In the genomic region with DNA sequence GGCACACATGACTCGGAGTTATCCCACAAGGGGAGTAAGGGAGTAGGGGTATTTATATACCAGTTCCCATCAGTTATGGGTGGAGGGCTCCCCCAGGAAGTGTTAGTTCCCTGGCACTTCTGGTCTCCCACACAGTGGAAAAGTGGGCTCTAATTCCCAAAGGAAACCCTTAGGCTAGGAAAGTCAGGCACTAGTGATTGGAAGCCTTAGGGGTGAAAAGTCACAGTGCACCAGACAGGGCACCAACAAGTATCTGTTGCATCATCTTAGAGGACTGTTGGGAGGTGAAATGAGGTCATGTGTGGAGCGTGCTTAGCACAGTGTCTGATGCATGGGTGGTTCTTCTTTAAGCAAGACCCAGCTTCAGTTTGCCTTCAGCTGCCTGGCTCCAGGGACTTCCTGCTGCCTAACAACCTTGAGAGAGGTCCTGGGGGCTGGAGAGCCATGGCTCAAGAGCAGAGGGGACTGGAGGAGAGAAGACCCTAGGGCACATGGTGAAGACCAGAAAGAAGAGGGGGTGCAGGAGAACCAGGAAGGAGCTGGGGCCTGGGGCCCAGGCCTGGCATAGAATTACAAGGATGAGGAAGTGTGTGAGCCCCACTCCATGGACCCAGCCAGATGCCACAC, we compare ENCODE assay signal across 13 cellular contexts. TPM values are rescaled to one million over a fixed set of nuclear protein-coding genes. Genes with fewer than 3 reads are reported as not detected.
DNase-seq lines count a peak whose midpoint lies in the region; ATAC-seq and TF ChIP-seq lines count a peak whose summit lies in the region.
"Had no signal": no experiment of that assay in that cellular context is flagged by ENCODE, and none has a peak within 500 bp of the region (broad histone marks: within the 10 kb centered on the region; RNA-seq: fewer than 3 reads in every experiment).

No MANE protein-coding gene starts in this region.

- CTCF ChIA-PET in activated CD8-positive, alpha-beta T cell treated with anti-CD3 and anti-CD28 coated beads for 36 hours (lab: Charles Lee), result interaction anchor here (2.7 kb wide), 1 partner anchor 114 kb away, joined by 11 read pairs; no protein-coding TSS in a partner anchor
- CTCF ChIA-PET in activated CD8-positive, alpha-beta T cell treated with anti-CD3 and anti-CD28 coated beads, Interleukin-2, amount 10 ng/mL, durations not matched to agents 7 days and 5 days (lab: Charles Lee), result interaction anchor here (1.8 kb wide), 1 partner anchor 114 kb away, joined by 7 read pairs; no protein-coding TSS in a partner anchor

- peaks cover 0 to 13% (median 0%) of the 10 kb centered on the region in 4 donors for H3K4me1 ChIP-seq in tibial nerve
- H3K4me1 ChIP-seq: colonic mucosa had no signal

- no peak overlapping the region for H3K4me3 Mint-ChIP-seq in activated CD8-positive, alpha-beta T cell treated with anti-CD3 and anti-CD28 coated beads for 36 hours
- no peak overlapping the region for H3K4me3 Mint-ChIP-seq in activated CD8-positive, alpha-beta T cell treated with anti-CD3 and anti-CD28 coated beads, Interleukin-2, amount 10 ng/mL, durations not matched to agents 7 days and 5 days
- no peak overlapping the region for H3K4me3 Mint-ChIP-seq in stimulated activated naive B cell treated with anti-CD40 and anti-IgM and Interleukin-4, amounts not matched to agents 10 μg/mL and 1 μg/mL and 100 μg/mL, for 72 hours
- H3K4me3 Mint-ChIP-seq: natural killer cell had no signal

- peak; percentile 49 for ATAC-seq in activated CD8-positive, alpha-beta T cell treated with anti-CD3 and anti-CD28 coated beads for 36 hours
- ATAC-seq in activated CD8-positive, alpha-beta T cell treated with anti-CD3 and anti-CD28 coated beads, Interleukin-2, amount 10 ng/mL, durations not matched to agents 7 days and 5 days, result no peak
- peak; percentile 49 to 53 for ATAC-seq in stimulated activated naive B cell treated with anti-CD40 and anti-IgM and Interleukin-4, amounts not matched to agents 10 μg/mL and 1 μg/mL and 100 μg/mL, for 72 hours (replicated peaks)

- no peak overlapping the region for H3K27ac ChIP-seq in tibial nerve
- H3K27ac ChIP-seq: colonic mucosa had no signal

- H3K4me3 ChIP-seq in fibroblast of mammary gland (ENCODE audit: control insufficient read depth, low read depth, low read length) (no peak overlapping the region), tibial nerve (no peak overlapping the region)
- H3K4me3 ChIP-seq: colonic mucosa had no signal

- no peaks in the 10 kb centered on the region for H3K36me3 Mint-ChIP-seq in activated CD8-positive, alpha-beta T cell treated with anti-CD3 and anti-CD28 coated beads for 36 hours (ENCODE audit: low read depth)
- no peaks in the 10 kb centered on the region for H3K36me3 Mint-ChIP-seq in activated CD8-positive, alpha-beta T cell treated with anti-CD3 and anti-CD28 coated beads, Interleukin-2, amount 10 ng/mL, durations not matched to agents 7 days and 5 days (ENCODE audit: low read depth)
- peaks cover 0 to 3% of the 10 kb centered on the region in 2 donors for H3K36me3 Mint-ChIP-seq in stimulated activated naive B cell treated with anti-CD40 and anti-IgM and Interleukin-4, amounts not matched to agents 10 μg/mL and 1 μg/mL and 100 μg/mL, for 72 hours
- H3K36me3 Mint-ChIP-seq: natural killer cell had no signal

- H3K36me3 ChIP-seq in tibial nerve, result no peaks in the 10 kb centered on the region
- H3K36me3 ChIP-seq: colonic mucosa had no signal

- peaks cover 6% of the 10 kb centered on the region for H3K4me1 Mint-ChIP-seq in activated CD8-positive, alpha-beta T cell treated with anti-CD3 and anti-CD28 coated beads for 36 hours (ENCODE audit: low read depth)
- H3K4me1 Mint-ChIP-seq in activated CD8-positive, alpha-beta T cell treated with anti-CD3 and anti-CD28 coated beads, Interleukin-2, amount 10 ng/mL, durations not matched to agents 7 days and 5 days (ENCODE audit: low read depth), result no peaks in the 10 kb centered on the region
- H3K4me1 Mint-ChIP-seq in stimulated activated naive B cell treated with anti-CD40 and anti-IgM and Interleukin-4, amounts not matched to agents 10 μg/mL and 1 μg/mL and 100 μg/mL, for 72 hours, result peaks cover 23 to 31% of the 10 kb centered on the region in 2 donors

- H3K9me3 ChIP-seq in tibial nerve, result no peaks in the 10 kb centered on the region
- H3K9me3 ChIP-seq: colonic mucosa had no signal

- no peak for DNase-seq in activated CD8-positive, alpha-beta T cell treated with anti-CD3 and anti-CD28 coated beads for 36 hours
- no peak for DNase-seq in activated CD8-positive, alpha-beta T cell treated with anti-CD3 and anti-CD28 coated beads, Interleukin-2, amount 10 ng/mL, durations not matched to agents 7 days and 5 days
- DNase-seq in NOMO-1 (lab: John Stamatoyannopoulos, UW; ENCODE audit: unreplicated experiment in 2 of 2) (peak; percentile 71 to 87), fibroblast of mammary gland (ENCODE audit: low read depth) (peak; percentile 67), tibial nerve (ENCODE audit: low spot score in 2 of 2) (no peak), COLO829 (ENCODE audit: low spot score) (no peak), NCI-H2081 (lab: John Stamatoyannopoulos, UW) (no peak)
- DNase-seq in stimulated activated naive B cell treated with anti-CD40 and anti-IgM and Interleukin-4, amounts not matched to agents 10 μg/mL and 1 μg/mL and 100 μg/mL, for 72 hours, result no peak
- DNase-seq: activated naive CD4-positive, alpha-beta T cell treated with anti-CD3 and anti-CD28 coated beads, Interleukin-2, amount 50 U/mL, for 16 hours; colonic mucosa; hypothalamus; natural killer cell; NCI-H146 had no signal

- POLR2A ChIA-PET in activated CD8-positive, alpha-beta T cell treated with anti-CD3 and anti-CD28 coated beads for 36 hours (lab: Charles Lee), result interaction anchor here (0.6 to 1.2 kb wide), 2 partner anchors 15 to 275 kb away, joined by 3 read pairs; no protein-coding TSS in a partner anchor
- POLR2A ChIA-PET in activated CD8-positive, alpha-beta T cell treated with anti-CD3 and anti-CD28 coated beads, Interleukin-2, amount 10 ng/mL, durations not matched to agents 7 days and 5 days (lab: Charles Lee), result no interaction called here

- TF ChIP-seq EP300 in tibial nerve (IDR thresholded peaks at IDR 0.05), result no peak

- intact Hi-C loops in activated CD8-positive, alpha-beta T cell treated with anti-CD3 and anti-CD28 coated beads for 36 hours (cut with micrococcal nuclease), result no loop called here

- H3K27me3 Mint-ChIP-seq in activated CD8-positive, alpha-beta T cell treated with anti-CD3 and anti-CD28 coated beads for 36 hours, result peaks cover 21% of the 10 kb centered on the region
- peaks cover 61% of the 10 kb centered on the region for H3K27me3 Mint-ChIP-seq in activated CD8-positive, alpha-beta T cell treated with anti-CD3 and anti-CD28 coated beads, Interleukin-2, amount 10 ng/mL, durations not matched to agents 7 days and 5 days (ENCODE audit: low read depth)
- H3K27me3 Mint-ChIP-seq in stimulated activated naive B cell treated with anti-CD40 and anti-IgM and Interleukin-4, amounts not matched to agents 10 μg/mL and 1 μg/mL and 100 μg/mL, for 72 hours, result peaks cover 0 to 19% of the 10 kb centered on the region in 2 donors

- no peak for TF ChIP-seq POLR2A in tibial nerve (IDR thresholded peaks at IDR 0.05)

- TF ChIP-seq CTCF in activated CD8-positive, alpha-beta T cell treated with anti-CD3 and anti-CD28 coated beads for 36 hours (IDR thresholded peaks at IDR 0.05), result no peak
- TF ChIP-seq CTCF in fibroblast of mammary gland (conservative IDR thresholded peaks at IDR 0.05; ENCODE audit: control insufficient read depth, insufficient read depth, low read depth, low read length), result no peak
- TF ChIP-seq CTCF in tibial nerve (IDR thresholded peaks at IDR 0.05), result no peak

- H3K9me3 Mint-ChIP-seq in activated CD8-positive, alpha-beta T cell treated with anti-CD3 and anti-CD28 coated beads for 36 hours, result no peaks in the 10 kb centered on the region
- no peaks in the 10 kb centered on the region for H3K9me3 Mint-ChIP-seq in activated CD8-positive, alpha-beta T cell treated with anti-CD3 and anti-CD28 coated beads, Interleukin-2, amount 10 ng/mL, durations not matched to agents 7 days and 5 days (ENCODE audit: insufficient read depth)
- H3K9me3 Mint-ChIP-seq in stimulated activated naive B cell treated with anti-CD40 and anti-IgM and Interleukin-4, amounts not matched to agents 10 μg/mL and 1 μg/mL and 100 μg/mL, for 72 hours, result no peaks in the 10 kb centered on the region
- H3K9me3 Mint-ChIP-seq: natural killer cell had no signal

- H3K27ac Mint-ChIP-seq in activated CD8-positive, alpha-beta T cell treated with anti-CD3 and anti-CD28 coated beads for 36 hours, result no peak overlapping the region
- no peak overlapping the region for H3K27ac Mint-ChIP-seq in activated CD8-positive, alpha-beta T cell treated with anti-CD3 and anti-CD28 coated beads, Interleukin-2, amount 10 ng/mL, durations not matched to agents 7 days and 5 days
- H3K27ac Mint-ChIP-seq in stimulated activated naive B cell treated with anti-CD40 and anti-IgM and Interleukin-4, amounts not matched to agents 10 μg/mL and 1 μg/mL and 100 μg/mL, for 72 hours, result peak overlapping the region; percentile 39
- H3K27ac Mint-ChIP-seq: natural killer cell had no signal

- H3K27me3 ChIP-seq in tibial nerve, result no peaks in the 10 kb centered on the region
- H3K27me3 ChIP-seq: colonic mucosa had no signal

- WGBS in tibial nerve, 2 donors, result 59 to 70% methylated on average over 2 of the region's 2 CpGs

RNA-seq across cellular contexts. Expression of a gene that starts 7.5 kb away (rescaled TPM):
- 10 to 100 TPM; 11.0 to 11.8 TPM for total RNA-seq in activated CD8-positive, alpha-beta T cell treated with anti-CD3 and anti-CD28 coated beads for 36 hours
- total RNA-seq in activated CD8-positive, alpha-beta T cell treated with anti-CD3 and anti-CD28 coated beads, Interleukin-2, amount 10 ng/mL, durations not matched to agents 7 days and 5 days, result 1 to 10 TPM; 6.7 to 7.1 TPM
- 10 to 100 TPM; 11.1 to 16.2 (median 14.7) TPM for total RNA-seq in tibial nerve

Comparison
In these comparisons a context has a peak if more than half of its experiments do, and no peak if none do; other contexts are left out.
1. DNase-seq: peak in NOMO-1 (2 of 2) and fibroblast of mammary gland (single experiment); none in activated CD8-positive, alpha-beta T cell treated with anti-CD3 and anti-CD28 coated beads for 36 hours (single experiment), activated CD8-positive, alpha-beta T cell treated with anti-CD3 and anti-CD28 coated beads, Interleukin-2, amount 10 ng/mL, durations not matched to agents 7 days and 5 days (single experiment), stimulated activated naive B cell treated with anti-CD40 and anti-IgM and Interleukin-4, amounts not matched to agents 10 μg/mL and 1 μg/mL and 100 μg/mL, for 72 hours (single experiment), tibial nerve (0 of 2), COLO829 (single experiment) and NCI-H2081 (0 of 2).